Comparison of ENCODE assay signal across 16 cellular contexts in genomic region chr1:163195728-163196448, GRCh38. TPM values are rescaled to one million over a fixed set of nuclear protein-coding genes. Genes with fewer than 3 reads are reported as not detected.
DNase-seq lines count a peak whose midpoint lies in the region; ATAC-seq and TF ChIP-seq lines count a peak whose summit lies in the region.
"Had no signal": no experiment of that assay in that cellular context is flagged by ENCODE, and none has a peak within 500 bp of the region (broad histone marks: within the 10 kb centered on the region; RNA-seq: fewer than 3 reads in every experiment).

No MANE protein-coding gene starts in this region.

- H4K20me1 ChIP-seq in hepatocyte (ENCODE audit: insufficient read depth, poor library complexity, severe bottlenecking) = no peaks in the 10 kb centered on the region

- peak overlapping the region; percentile 12 for H3K27ac ChIP-seq in brain microvascular endothelial cell
- H3K27ac ChIP-seq in hepatocyte = no peak overlapping the region
- no peak overlapping the region for H3K27ac ChIP-seq in upper lobe of right lung
- H3K27ac ChIP-seq: colonic mucosa had no signal

- H3K4me2 ChIP-seq in hepatocyte = peak overlapping the region; percentile 10

- TF ChIP-seq CTCF in brain microvascular endothelial cell (IDR thresholded peaks at IDR 0.05; ENCODE audit: low read depth, low read length, missing control alignments) (no peak), hepatocyte (IDR thresholded peaks at IDR 0.05; ENCODE audit: poor library complexity) (no peak), upper lobe of right lung (IDR thresholded peaks at IDR 0.05) (no peak)

- no peak overlapping the region for H2AFZ ChIP-seq in hepatocyte

- no peaks in the 10 kb centered on the region for H3K9me2 ChIP-seq in hepatocyte (replicated peaks; ENCODE audit: insufficient read depth)

- H3K4me1 ChIP-seq in hepatocyte (ENCODE audit: insufficient read depth) (no peaks in the 10 kb centered on the region), upper lobe of right lung (peaks cover 3% of the 10 kb centered on the region)
- H3K4me1 ChIP-seq: colonic mucosa had no signal

- DNase-seq in Right ventricle myocardium superior (no peak), cardiac septum (ENCODE audit: low spot score) (no peak), brain microvascular endothelial cell (peak; percentile 64), hepatocyte (ENCODE audit: low spot score) (peak; percentile 35), upper lobe of right lung (no peak), iPS-NIHi11 (ENCODE audit: low spot score) (no peak), RKO (ENCODE audit: low spot score) (no peak), 8988T (no peak)
- DNase-seq: activated CD4-positive, alpha-beta memory T cell treated with anti-CD3 and anti-CD28 coated beads, Interleukin-2, amount 10 ng/mL, durations not matched to agents 7 days and 5 days; activated effector memory CD4-positive, alpha-beta T cell treated with anti-CD3 and anti-CD28 coated beads, Interleukin-2, amount 50 U/mL, for 16 hours; colonic mucosa; left colon; nucleus accumbens; PC-3; T-helper 2 cell; upper lobe of left lung had no signal

- 22% methylated on average over 5 of the region's 5 CpGs for WGBS in hepatocyte (ENCODE audit: low lambda C conversion rate, missing lambda C conversion rate)

- H3K36me3 ChIP-seq in brain microvascular endothelial cell (replicated peaks) (no peaks in the 10 kb centered on the region), hepatocyte (replicated peaks; ENCODE audit: insufficient read depth, low read depth) (no peaks in the 10 kb centered on the region), upper lobe of right lung (no peaks in the 10 kb centered on the region)
- H3K36me3 ChIP-seq: colonic mucosa, upper lobe of left lung had no signal

- in situ Hi-C loops in brain microvascular endothelial cell (cut with HindIII; ENCODE audit: low pct_ligation_motif_present, low sequenced_read_pairs) = loop anchor here (25.0 kb wide), 1 partner anchor 359 kb away; no protein-coding TSS in a partner anchor

- no peaks in the 10 kb centered on the region for H3K79me2 ChIP-seq in hepatocyte

- H3K27me3 ChIP-seq in brain microvascular endothelial cell (replicated peaks) (no peaks in the 10 kb centered on the region), hepatocyte (no peaks in the 10 kb centered on the region), upper lobe of right lung (no peaks in the 10 kb centered on the region)
- H3K27me3 ChIP-seq: colonic mucosa, upper lobe of left lung had no signal

- intact Hi-C loops in Right ventricle myocardium superior (cut with DNase I) = no loop called here
- intact Hi-C loops in cardiac septum (cut with DNase I) = no loop called here
- intact Hi-C loops in upper lobe of right lung (cut with DNase I) = no loop called here

- H3K4me3 ChIP-seq in brain microvascular endothelial cell (ENCODE audit: low read depth, low read length) (no peak overlapping the region), hepatocyte (no peak overlapping the region), upper lobe of right lung (no peak overlapping the region)
- H3K4me3 ChIP-seq: colonic mucosa, upper lobe of left lung had no signal

- ATAC-seq in Right ventricle myocardium superior (ENCODE audit: poor library complexity) = peak; percentile 29
- ATAC-seq in upper lobe of right lung = peak; percentile 59
- ATAC-seq: left colon, PC-3 had no signal

- H3K9me3 ChIP-seq in hepatocyte (ENCODE audit: low read depth) (no peaks in the 10 kb centered on the region), upper lobe of right lung (no peaks in the 10 kb centered on the region)
- H3K9me3 ChIP-seq: colonic mucosa, upper lobe of left lung had no signal

RNA-seq across cellular contexts. Expression of gene RGS5, which starts 6.8 kb away (rescaled TPM):
- total RNA-seq in Right ventricle myocardium superior = 270 TPM
- total RNA-seq in cardiac septum = 223 TPM
- total RNA-seq in hepatocyte = 4.6 and 5.0 TPM in 2 replicates
- polyA plus RNA-seq in hepatocyte = 4.4 and 10.5 TPM in 2 replicates
- total RNA-seq in upper lobe of right lung = 93.1 TPM

Comparison
In these comparisons a context has a peak if more than half of its experiments do, and no peak if none do; other contexts are left out.
1. DNase-seq: peak in brain microvascular endothelial cell (single experiment) and hepatocyte (single experiment); none in Right ventricle myocardium superior (single experiment), cardiac septum (single experiment), upper lobe of right lung (single experiment), iPS-NIHi11 (single experiment), RKO (single experiment) and 8988T (single experiment).
2. RNA of gene RGS5, which starts 6.8 kb away (total RNA-seq): 270 TPM in Right ventricle myocardium superior (single experiment), 223 TPM in cardiac septum (single experiment) and 93.1 TPM in upper lobe of right lung (single experiment); 4.6 to 5.0 TPM in hepatocyte; every median in the first group is over 10 times any median in the second.